Comparison of ENCODE assay signal across 19 cellular contexts in genomic region chr12:109989380-109989779, GRCh38. TPM values are rescaled to one million over a fixed set of nuclear protein-coding genes. Genes with fewer than 3 reads are reported as not detected.
A peak's percentile ranks its signal among the peaks of the same experiment; 100 is the strongest.
DNase-seq lines count a peak whose midpoint lies in the region; ATAC-seq and TF ChIP-seq lines count a peak whose summit lies in the region.
"Had no signal": no experiment of that assay in that cellular context is flagged by ENCODE, and none has a peak within 500 bp of the region (broad histone marks: within the 10 kb centered on the region; RNA-seq: fewer than 3 reads in every experiment).

No MANE protein-coding gene starts in this region.

- H3K9me3 Mint-ChIP-seq in activated CD4-positive, alpha-beta T cell treated with anti-CD3 and anti-CD28 coated beads for 36 hours (ENCODE audit: low read depth), result no peaks in the 10 kb centered on the region
- no peaks in the 10 kb centered on the region for H3K9me3 Mint-ChIP-seq in CD4-positive, alpha-beta memory T cell
- H3K9me3 Mint-ChIP-seq in nephron progenitor cell, result no peaks in the 10 kb centered on the region
- H3K9me3 Mint-ChIP-seq: stimulated activated naive CD8-positive, alpha-beta T cell treated with anti-CD3 and anti-CD28 coated beads, Interleukin-15, Interleukin-2, amounts not matched to agents 100 ng/mL and 50 ng/mL, for 24 hours had no signal

- no TSS peak for BruUV-seq in PC-9 (replicated peaks; lab: Mats Ljungman, UMichigan)

- TF ChIP-seq CTCF in nephron progenitor cell (IDR thresholded peaks at IDR 0.05), result no peak
- TF ChIP-seq CTCF in PC-9 (conservative IDR thresholded peaks at IDR 0.05), result no peak

- CTCF ChIA-PET in activated CD4-positive, alpha-beta T cell treated with anti-CD3 and anti-CD28 coated beads for 36 hours (lab: Charles Lee), result no interaction called here
- CTCF ChIA-PET in CD4-positive, alpha-beta memory T cell (lab: Charles Lee; ENCODE audit: partially characterized antibody), result no interaction called here
- CTCF ChIA-PET in PC-9 (lab: Charles Lee), result no interaction called here

- 0 out of 2 replicates have a peak, but pooled peaks cover 4% of the 10 kb centered on the region for H3F3A ChIP-seq in PC-9 (ENCODE audit: insufficient read depth, low read depth)

- ATAC-seq in activated CD4-positive, alpha-beta T cell treated with anti-CD3 and anti-CD28 coated beads for 36 hours, result no peak
- no peak for ATAC-seq in HG03442 (IDR thresholded peaks at IDR 0.05; ENCODE audit: unreplicated experiment)
- ATAC-seq: activated CD4-positive, CD25-positive, alpha-beta regulatory T cell treated with anti-CD3 and anti-CD28 coated beads, Interleukin-2, amount 50 U/mL, for 24 hours; lower lobe of right lung; pancreas had no signal

- no peak overlapping the region for H3K4me3 ChIP-seq in CD4-positive, alpha-beta memory T cell (ENCODE audit: low read length in 2 of 2)
- H3K4me3 ChIP-seq in PC-9, result no peak overlapping the region
- H3K4me3 ChIP-seq: lower lobe of right lung, pancreas, skin epidermis, upper lobe of left lung had no signal

- no peaks in the 10 kb centered on the region for H3K27me3 Mint-ChIP-seq in activated CD4-positive, alpha-beta T cell treated with anti-CD3 and anti-CD28 coated beads for 36 hours
- no peaks in the 10 kb centered on the region for H3K27me3 Mint-ChIP-seq in CD4-positive, alpha-beta memory T cell
- H3K27me3 Mint-ChIP-seq in nephron progenitor cell (ENCODE audit: low read depth, poor library complexity), result peaks cover 2% of the 10 kb centered on the region
- H3K27me3 Mint-ChIP-seq: stimulated activated naive CD8-positive, alpha-beta T cell treated with anti-CD3 and anti-CD28 coated beads, Interleukin-15, Interleukin-2, amounts not matched to agents 100 ng/mL and 50 ng/mL, for 24 hours had no signal

- H3K9me3 ChIP-seq in CD4-positive, alpha-beta memory T cell (ENCODE audit: control insufficient read depth in 1 of 2, low read length in 2 of 2), result no peaks in the 10 kb centered on the region
- no peaks in the 10 kb centered on the region for H3K9me3 ChIP-seq in PC-9 (ENCODE audit: insufficient read depth, low read depth)
- H3K9me3 ChIP-seq: lower lobe of right lung, pancreas, SK-N-SH, upper lobe of left lung had no signal

- DNase-seq in activated CD4-positive, alpha-beta T cell treated with anti-CD3 and anti-CD28 coated beads for 36 hours, result no peak
- DNase-seq in activated CD4-positive, alpha-beta T cell treated with anti-CD3 and anti-CD28 coated beads for 1 hour, result no peak
- DNase-seq in CD4-positive, alpha-beta memory T cell, result no peak
- DNase-seq in cerebellum (ENCODE audit: low spot score), result peak; percentile 44
- no peak for DNase-seq in nephron progenitor cell
- DNase-seq in PC-9, result no peak
- no peak for DNase-seq in NCI-H748 (lab: John Stamatoyannopoulos, UW; ENCODE audit: unreplicated experiment)
- DNase-seq: GDM1, lower lobe of right lung, NCI-H187 treated with DMSO at 0.1 percent for 48 hours, NCI-H345, pancreas, SK-N-SH, T-helper 9 cell, upper lobe of left lung had no signal

- peaks cover 50% of the 10 kb centered on the region for H3K36me3 Mint-ChIP-seq in activated CD4-positive, alpha-beta T cell treated with anti-CD3 and anti-CD28 coated beads for 36 hours (ENCODE audit: low read depth)
- H3K36me3 Mint-ChIP-seq in CD4-positive, alpha-beta memory T cell, result peaks cover 32 to 52% of the 10 kb centered on the region in 2 donors
- H3K36me3 Mint-ChIP-seq in nephron progenitor cell (ENCODE audit: low read depth), result peaks cover 47% of the 10 kb centered on the region

- peaks cover 46% of the 10 kb centered on the region for H3K4me1 ChIP-seq in CD4-positive, alpha-beta memory T cell (ENCODE audit: insufficient read depth, low read length)
- peaks cover 4% of the 10 kb centered on the region for H3K4me1 ChIP-seq in PC-9 (replicated peaks; ENCODE audit: insufficient read depth)

- no peak overlapping the region for H3K27ac ChIP-seq in CD4-positive, alpha-beta memory T cell (ENCODE audit: low read depth, low read length)
- no peak overlapping the region for H3K27ac ChIP-seq in PC-9
- H3K27ac ChIP-seq: lower lobe of right lung, pancreas, upper lobe of left lung had no signal

- H3K4me3 Mint-ChIP-seq in activated CD4-positive, alpha-beta T cell treated with anti-CD3 and anti-CD28 coated beads for 36 hours, result no peak overlapping the region
- H3K4me3 Mint-ChIP-seq in CD4-positive, alpha-beta memory T cell, result no peak overlapping the region
- H3K4me3 Mint-ChIP-seq in nephron progenitor cell, result no peak overlapping the region
- H3K4me3 Mint-ChIP-seq: stimulated activated naive CD8-positive, alpha-beta T cell treated with anti-CD3 and anti-CD28 coated beads, Interleukin-15, Interleukin-2, amounts not matched to agents 100 ng/mL and 50 ng/mL, for 24 hours had no signal

- no peaks in the 10 kb centered on the region for H4K20me1 ChIP-seq in PC-9 (ENCODE audit: insufficient read depth)

- H3K36me3 ChIP-seq in CD4-positive, alpha-beta memory T cell (ENCODE audit: insufficient read depth, low read length), result peaks cover 54% of the 10 kb centered on the region
- no peaks in the 10 kb centered on the region; the same call in 1 of the 2 replicates for H3K36me3 ChIP-seq in PC-9 (ENCODE audit: low read depth)

- no peak overlapping the region for H2AFZ ChIP-seq in PC-9

- H3K27me3 ChIP-seq in CD4-positive, alpha-beta memory T cell (ENCODE audit: insufficient read depth, low read length), result no peaks in the 10 kb centered on the region
- H3K27me3 ChIP-seq in PC-9 (ENCODE audit: insufficient read depth, low read depth), result no peaks in the 10 kb centered on the region
- H3K27me3 ChIP-seq: pancreas, upper lobe of left lung had no signal

- H3K79me2 ChIP-seq in PC-9 (ENCODE audit: low read depth), result peaks cover 17% of the 10 kb centered on the region

- no peak overlapping the region for H3K4me2 ChIP-seq in PC-9
- H3K4me2 ChIP-seq: SK-N-SH had no signal

- peak overlapping the region; percentile 6 for H3K27ac Mint-ChIP-seq in activated CD4-positive, alpha-beta T cell treated with anti-CD3 and anti-CD28 coated beads for 36 hours
- H3K27ac Mint-ChIP-seq in CD4-positive, alpha-beta memory T cell, result peak overlapping the region in 4 of 7 donors; percentile 23 to 63 (median 60)
- peak overlapping the region; percentile 39 for H3K27ac Mint-ChIP-seq in nephron progenitor cell
- H3K27ac Mint-ChIP-seq: stimulated activated naive CD8-positive, alpha-beta T cell treated with anti-CD3 and anti-CD28 coated beads, Interleukin-15, Interleukin-2, amounts not matched to agents 100 ng/mL and 50 ng/mL, for 24 hours had no signal

- intact Hi-C loops in activated CD4-positive, alpha-beta T cell treated with anti-CD3 and anti-CD28 coated beads for 36 hours (cut with DNase I, micrococcal nuclease), result no loop called here
- intact Hi-C loops in CD4-positive, alpha-beta memory T cell (cut with micrococcal nuclease), result no loop called here
- intact Hi-C loops in PC-9 (cut with micrococcal nuclease; ENCODE audit: unreplicated experiment), result no loop called here

- POLR2A ChIA-PET in activated CD4-positive, alpha-beta T cell treated with anti-CD3 and anti-CD28 coated beads for 36 hours (lab: Charles Lee), result no interaction called here
- POLR2A ChIA-PET in CD4-positive, alpha-beta memory T cell (lab: Charles Lee; ENCODE audit: partially characterized antibody), result interaction anchor here (1.2 kb wide), 1 partner anchor 10 kb away, joined by 5 read pairs; the partner anchor contains the start of gene ANKRD13A
- POLR2A ChIA-PET in PC-9 (lab: Charles Lee; ENCODE audit: unreplicated experiment), result no interaction called here

- H3K9me2 ChIP-seq in PC-9 (ENCODE audit: insufficient read depth), result no peaks in the 10 kb centered on the region
- H3K9me2 ChIP-seq: SK-N-SH had no signal

- peaks cover 60% of the 10 kb centered on the region for H3K4me1 Mint-ChIP-seq in activated CD4-positive, alpha-beta T cell treated with anti-CD3 and anti-CD28 coated beads for 36 hours
- H3K4me1 Mint-ChIP-seq in CD4-positive, alpha-beta memory T cell, result peaks cover 21 to 57% (median 39%) of the 10 kb centered on the region in 4 donors
- H3K4me1 Mint-ChIP-seq in nephron progenitor cell, result peaks cover 13% of the 10 kb centered on the region

RNA-seq across cellular contexts. Expression of gene GIT2, which starts 6.8 kb away (rescaled TPM):
- total RNA-seq in activated CD4-positive, alpha-beta T cell treated with anti-CD3 and anti-CD28 coated beads for 36 hours, result 10 to 100 TPM; 50.2 to 58.2 TPM
- total RNA-seq in CD4-positive, alpha-beta memory T cell, result 100 to 1,000 TPM; 133 to 149 TPM
- 100 to 1,000 TPM in 1 of 2 donors, 10 to 100 TPM in 1; 83.1 to 104 TPM for polyA plus RNA-seq in CD4-positive, alpha-beta memory T cell
- 63.5 TPM for total RNA-seq in cerebellum
- 27.2 and 36.7 TPM in 2 replicates for total RNA-seq in PC-9 (2021)

RNA-seq across cellular contexts. Expression of gene ANKRD13A, which starts 9.8 kb away (rescaled TPM):
- 10 to 100 TPM; 38.2 to 39.8 TPM for total RNA-seq in activated CD4-positive, alpha-beta T cell treated with anti-CD3 and anti-CD28 coated beads for 36 hours
- 10 to 100 TPM; 99.5 to 99.7 TPM for total RNA-seq in CD4-positive, alpha-beta memory T cell
- polyA plus RNA-seq in CD4-positive, alpha-beta memory T cell, result 10 to 100 TPM; 66.6 to 67.0 TPM
- total RNA-seq in cerebellum (45.3 TPM), PC-9 (2021) (61.8 and 66.9 TPM in 2 replicates)

RNA-seq across cellular contexts. Expression of gene C12orf76, which starts 58.9 kb away (rescaled TPM):
- 10 to 100 TPM; 10.2 to 10.5 TPM for total RNA-seq in activated CD4-positive, alpha-beta T cell treated with anti-CD3 and anti-CD28 coated beads for 36 hours
- 10 to 100 TPM; 26.4 to 33.5 TPM for total RNA-seq in CD4-positive, alpha-beta memory T cell
- 10 to 100 TPM; 16.4 to 17.5 TPM for polyA plus RNA-seq in CD4-positive, alpha-beta memory T cell
- 48.5 TPM for total RNA-seq in cerebellum
- 29.2 and 29.4 TPM in 2 replicates for total RNA-seq in PC-9 (2021)

Comparison
In these comparisons a context has a peak if more than half of its experiments do, and no peak if none do; other contexts are left out.
1. H3K27ac Mint-ChIP-seq: peak in every context shown above with its lines; median percentile 60 in CD4-positive, alpha-beta memory T cell; 39 in nephron progenitor cell; 6 in activated CD4-positive, alpha-beta T cell treated with anti-CD3 and anti-CD28 coated beads for 36 hours.